In the genomic region with DNA sequence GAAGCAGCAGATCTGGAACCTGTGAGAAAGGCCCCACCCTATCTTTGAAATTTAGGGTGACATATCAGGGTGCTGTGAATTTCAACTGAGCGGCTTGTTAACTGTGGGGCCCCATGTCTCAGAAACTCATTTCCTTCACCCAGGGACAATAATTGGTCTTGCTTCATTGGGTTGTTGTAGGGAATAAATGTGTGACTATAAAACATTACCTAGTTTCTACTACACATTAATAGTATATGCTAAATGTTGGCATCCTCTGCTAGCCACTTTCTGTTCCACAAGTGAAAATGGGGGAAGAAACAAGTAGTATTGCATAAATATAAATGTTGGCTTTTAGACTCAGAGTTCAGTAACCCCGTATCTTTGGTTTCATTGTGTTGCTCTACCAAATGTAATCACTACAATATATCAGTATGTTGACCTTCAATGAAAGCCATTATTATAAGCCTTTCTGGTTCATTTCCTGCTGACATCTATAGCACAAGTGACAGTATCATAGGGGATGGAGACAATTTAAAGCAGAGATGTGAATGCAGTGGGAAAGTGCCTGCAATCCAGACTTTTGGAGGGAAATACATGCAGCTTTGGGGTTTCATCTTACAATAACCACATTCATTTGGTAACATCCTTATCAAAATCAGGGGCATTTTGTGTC, we compare ENCODE assay signal across 10 cellular contexts.
DNase-seq lines count a peak whose midpoint lies in the region; ATAC-seq and TF ChIP-seq lines count a peak whose summit lies in the region.
"Had no signal": no experiment of that assay in that cellular context is flagged by ENCODE, and none has a peak within 500 bp of the region (broad histone marks: within the 10 kb centered on the region; RNA-seq: fewer than 3 reads in every experiment).

No MANE protein-coding gene starts in this region.

- no peaks in the 10 kb centered on the region for H3K79me2 ChIP-seq in SK-N-SH (ENCODE audit: insufficient read depth)

- no peak for TF ChIP-seq RAD21 in SK-N-SH (IDR thresholded peaks at IDR 0.05; ENCODE audit: low read length)

- no peaks in the 10 kb centered on the region for H3K9me2 ChIP-seq in SK-N-SH

- H3K4me3 ChIP-seq in BLaER1 treated with 17β-estradiol and CSF1 and Interleukin-3, amounts not matched to agents 10 nM and 100 nM = no peak overlapping the region
- H3K4me3 ChIP-seq in SK-N-SH (ENCODE audit: low read depth in 2 of 2, low read length in 1 of 2) = no peak overlapping the region
- no peak overlapping the region for H3K4me3 ChIP-seq in right lobe of liver
- H3K4me3 ChIP-seq: gastrocnemius medialis had no signal

- no peaks in the 10 kb centered on the region for H4K20me1 ChIP-seq in BLaER1 treated with 17β-estradiol and CSF1 and Interleukin-3, amounts not matched to agents 10 nM and 100 nM
- no peaks in the 10 kb centered on the region for H4K20me1 ChIP-seq in SK-N-SH (ENCODE audit: insufficient read depth)

- H3K27me3 ChIP-seq in BLaER1 treated with 17β-estradiol and CSF1 and Interleukin-3, amounts not matched to agents 10 nM and 100 nM = no peaks in the 10 kb centered on the region
- H3K27me3 ChIP-seq in SK-N-SH (ENCODE audit: insufficient read depth) (no peaks in the 10 kb centered on the region), right lobe of liver (no peaks in the 10 kb centered on the region)
- H3K27me3 ChIP-seq: gastrocnemius medialis had no signal

- H3K9ac ChIP-seq in BLaER1 treated with 17β-estradiol and CSF1 and Interleukin-3, amounts not matched to agents 10 nM and 100 nM = no peak overlapping the region
- no peak overlapping the region for H3K9ac ChIP-seq in SK-N-SH

- peak; percentile 18 for ATAC-seq in GM19468 (IDR thresholded peaks at IDR 0.05; ENCODE audit: extremely low read depth, unreplicated experiment)
- peak; percentile 62 for ATAC-seq in HG03064 (IDR thresholded peaks at IDR 0.05; ENCODE audit: low read depth, unreplicated experiment)
- no peak for ATAC-seq in right lobe of liver
- ATAC-seq: gastrocnemius medialis had no signal

- DNase-seq in SK-N-SH = no peak
- no peak for DNase-seq in SHP77 (lab: John Stamatoyannopoulos, UW)
- DNase-seq in NCI-H2029 treated with DMSO at 0.1 percent for 48 hours (lab: John Stamatoyannopoulos, UW) = no peak
- no peak for DNase-seq in right lobe of liver
- no peak for DNase-seq in iPS-NIHi7 (ENCODE audit: extremely low spot score)
- DNase-seq: activated CD4-positive, alpha-beta T cell treated with anti-CD3 and anti-CD28 coated beads for 36 hours; gastrocnemius medialis had no signal

- H3K4me2 ChIP-seq in BLaER1 treated with 17β-estradiol and CSF1 and Interleukin-3, amounts not matched to agents 10 nM and 100 nM = peak overlapping the region; percentile 5 to 72 (median 48); a peak in 20 of 22 replicates
- peak overlapping the region; percentile 26; the same call in 1 of the 2 replicates for H3K4me2 ChIP-seq in SK-N-SH

- no peak for TF ChIP-seq EP300 in SK-N-SH (IDR thresholded peaks at IDR 0.05; ENCODE audit: borderline replicate concordance in 1 of 2, low read depth in 1 of 2, low read length in 1 of 2)

- POLR2A ChIA-PET in SK-N-SH (lab: Yijun Ruan, JAX) = no interaction called here

- CTCF ChIA-PET in SK-N-SH (lab: Yijun Ruan, JAX) = no interaction called here

- intact Hi-C loops in right lobe of liver (cut with DNase I) = no loop called here

- peaks cover 9 to 21% (median 13%) of the 10 kb centered on the region in 10 experiments; a peak in 18 of 20 replicates for H3K4me1 ChIP-seq in BLaER1 treated with 17β-estradiol and CSF1 and Interleukin-3, amounts not matched to agents 10 nM and 100 nM
- peaks cover 0 to 33% of the 10 kb centered on the region in 2 experiments; a peak in 2 of 4 replicates for H3K4me1 ChIP-seq in SK-N-SH (ENCODE audit: control insufficient read depth in 1 of 2, insufficient read depth in 2 of 2, low read depth in 1 of 2, low read length in 1 of 2)
- no peaks in the 10 kb centered on the region for H3K4me1 ChIP-seq in right lobe of liver
- H3K4me1 ChIP-seq: gastrocnemius medialis had no signal

- peaks cover 24% of the 10 kb centered on the region for H3F3A ChIP-seq in SK-N-SH (replicated peaks; ENCODE audit: insufficient read depth)

- H2AFZ ChIP-seq in SK-N-SH (ENCODE audit: low read depth) = 0 out of 2 replicates have a peak overlapping the region, but pooled peaks have one; percentile 25

- H3K9me3 ChIP-seq in BLaER1 treated with 17β-estradiol and CSF1 and Interleukin-3, amounts not matched to agents 10 nM and 100 nM (replicated peaks in 1 of 11) = no peaks in the 10 kb centered on the region
- H3K9me3 ChIP-seq in SK-N-SH (no peaks in the 10 kb centered on the region), right lobe of liver (no peaks in the 10 kb centered on the region)
- H3K9me3 ChIP-seq: gastrocnemius medialis had no signal

- H3K27ac ChIP-seq in BLaER1 treated with 17β-estradiol and CSF1 and Interleukin-3, amounts not matched to agents 10 nM and 100 nM = peak overlapping the region in 7 of 11 experiments; percentile 17 to 46 (median 34); a peak in 10 of 22 replicates
- H3K27ac ChIP-seq in SK-N-SH (ENCODE audit: low read depth in 2 of 2, low read length in 1 of 2) (peak overlapping the region in 1 of 2 experiments; percentile 89; a peak in 2 of 4 replicates), right lobe of liver (no peak overlapping the region)
- H3K27ac ChIP-seq: gastrocnemius medialis had no signal

- TF ChIP-seq POLR2A in right lobe of liver (IDR thresholded peaks at IDR 0.05) = no peak

- no peaks in the 10 kb centered on the region for H3K36me3 ChIP-seq in BLaER1 treated with 17β-estradiol and CSF1 and Interleukin-3, amounts not matched to agents 10 nM and 100 nM
- H3K36me3 ChIP-seq in SK-N-SH (replicated peaks in 1 of 2; ENCODE audit: control insufficient read depth in 1 of 2, insufficient read depth in 2 of 2, low read length in 1 of 2) (no peaks in the 10 kb centered on the region), right lobe of liver (no peaks in the 10 kb centered on the region)
- H3K36me3 ChIP-seq: gastrocnemius medialis had no signal

- no peak for TF ChIP-seq CTCF in SK-N-SH (IDR thresholded peaks at IDR 0.05)
- no peak for TF ChIP-seq CTCF in right lobe of liver (IDR thresholded peaks at IDR 0.05)

- 67% methylated on average over 2 of the region's 2 CpGs for WGBS in SK-N-SH (ENCODE audit: low lambda C conversion rate)
- WGBS in right lobe of liver (ENCODE audit: insufficient coverage, low coverage, low lambda C conversion rate, missing lambda C conversion rate) = 55% methylated on average over 2 of the region's 2 CpGs

TF ChIP-seq in SK-N-SH, 30 proteins besides CTCF, POLR2A, EP300 and RAD21:
- TF ChIP-seq MXI1 (IDR thresholded peaks at IDR 0.05; ENCODE audit: low read depth, low read length) (no peak), RFX5 (IDR thresholded peaks at IDR 0.05; ENCODE audit: low read length) (no peak), FOXJ3 (CRISPR knock-in tag; IDR thresholded peaks at IDR 0.05) (no peak), RCOR1 (IDR thresholded peaks at IDR 0.05; ENCODE audit: low read length) (no peak), NRF1 (IDR thresholded peaks at IDR 0.05; ENCODE audit: low read depth, low read length) (no peak), NFIC (IDR thresholded peaks at IDR 0.05; ENCODE audit: borderline replicate concordance) (no peak), MEF2A (IDR thresholded peaks at IDR 0.05; ENCODE audit: borderline replicate concordance, low read depth) (no peak), CHD2 (IDR thresholded peaks at IDR 0.05; ENCODE audit: low read length, partially characterized antibody) (no peak), TAF1 (IDR thresholded peaks at IDR 0.05; ENCODE audit: borderline replicate concordance, low read depth, low read length) (no peak), GATA2 (CRISPR knock-in tag; IDR thresholded peaks at IDR 0.05) (no peak), TCF12 (IDR thresholded peaks at IDR 0.05) (no peak), EZH2phosphoT487 (IDR thresholded peaks at IDR 0.05; ENCODE audit: borderline replicate concordance, low read depth) (no peak), FOSL2 (IDR thresholded peaks at IDR 0.05; ENCODE audit: borderline replicate concordance, low read depth) (no peak), TEAD4 (IDR thresholded peaks at IDR 0.05; ENCODE audit: borderline replicate concordance, insufficient read depth) (no peak), SMC3 (IDR thresholded peaks at IDR 0.05; ENCODE audit: low read depth, low read length) (no peak), POLR2AphosphoS5 (IDR thresholded peaks at IDR 0.05; ENCODE audit: low read depth, low read length) (no peak)
- TF ChIP-seq, protein P1, sequence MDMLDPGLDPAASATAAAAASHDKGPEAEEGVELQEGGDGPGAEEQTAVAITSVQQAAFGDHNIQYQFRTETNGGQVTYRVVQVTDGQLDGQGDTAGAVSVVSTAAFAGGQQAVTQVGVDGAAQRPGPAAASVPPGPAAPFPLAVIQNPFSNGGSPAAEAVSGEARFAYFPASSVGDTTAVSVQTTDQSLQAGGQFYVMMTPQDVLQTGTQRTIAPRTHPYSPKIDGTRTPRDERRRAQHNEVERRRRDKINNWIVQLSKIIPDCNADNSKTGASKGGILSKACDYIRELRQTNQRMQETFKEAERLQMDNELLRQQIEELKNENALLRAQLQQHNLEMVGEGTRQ (IDR thresholded peaks at IDR 0.05; ENCODE audit: borderline replicate concordance, low read depth, low read length) = no peak
- TF ChIP-seq, protein P2, sequence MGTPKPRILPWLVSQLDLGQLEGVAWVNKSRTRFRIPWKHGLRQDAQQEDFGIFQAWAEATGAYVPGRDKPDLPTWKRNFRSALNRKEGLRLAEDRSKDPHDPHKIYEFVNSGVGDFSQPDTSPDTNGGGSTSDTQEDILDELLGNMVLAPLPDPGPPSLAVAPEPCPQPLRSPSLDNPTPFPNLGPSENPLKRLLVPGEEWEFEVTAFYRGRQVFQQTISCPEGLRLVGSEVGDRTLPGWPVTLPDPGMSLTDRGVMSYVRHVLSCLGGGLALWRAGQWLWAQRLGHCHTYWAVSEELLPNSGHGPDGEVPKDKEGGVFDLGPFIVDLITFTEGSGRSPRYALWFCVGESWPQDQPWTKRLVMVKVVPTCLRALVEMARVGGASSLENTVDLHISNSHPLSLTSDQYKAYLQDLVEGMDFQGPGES (IDR thresholded peaks at IDR 0.05; ENCODE audit: low read depth, low read length) = no peak
- TF ChIP-seq, protein P3, sequence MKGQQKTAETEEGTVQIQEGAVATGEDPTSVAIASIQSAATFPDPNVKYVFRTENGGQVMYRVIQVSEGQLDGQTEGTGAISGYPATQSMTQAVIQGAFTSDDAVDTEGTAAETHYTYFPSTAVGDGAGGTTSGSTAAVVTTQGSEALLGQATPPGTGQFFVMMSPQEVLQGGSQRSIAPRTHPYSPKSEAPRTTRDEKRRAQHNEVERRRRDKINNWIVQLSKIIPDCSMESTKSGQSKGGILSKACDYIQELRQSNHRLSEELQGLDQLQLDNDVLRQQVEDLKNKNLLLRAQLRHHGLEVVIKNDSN (IDR thresholded peaks at IDR 0.05; ENCODE audit: borderline replicate concordance, low read depth) = no peak

Comparison
In these comparisons a context has a peak if more than half of its experiments do, and no peak if none do; other contexts are left out.
1. H3K27ac ChIP-seq: peak in BLaER1 treated with 17β-estradiol and CSF1 and Interleukin-3, amounts not matched to agents 10 nM and 100 nM (7 of 11); none in right lobe of liver (0 of 3).
2. ATAC-seq: peak in GM19468 (single experiment) and HG03064 (single experiment); none in right lobe of liver (0 of 4).